Comparison of ENCODE assay signal across 28 cellular contexts in genomic region chr9:6696178-6696577, GRCh38. TPM values are rescaled to one million over a fixed set of nuclear protein-coding genes. Genes with fewer than 3 reads are reported as not detected.
"Had no signal": no experiment of that assay in that cellular context is flagged by ENCODE, and none has a peak within 500 bp of the region (broad histone marks: within the 10 kb centered on the region; RNA-seq: fewer than 3 reads in every experiment).

No MANE protein-coding gene starts in this region.

- ATAC-seq: activated CD4-positive, CD25-positive, alpha-beta regulatory T cell treated with anti-CD3 and anti-CD28 coated beads, Interleukin-2, amount 50 U/mL, for 24 hours; activated CD8-positive, alpha-beta T cell treated with anti-CD3 and anti-CD28 coated beads for 36 hours; activated T-cell treated with anti-CD3 and anti-CD28 coated beads, Interleukin-2, amount 50 U/mL, for 4 hours; activated T-helper 17 cell treated with anti-CD3 and anti-CD28 coated beads, Interleukin-2, amount 50 U/mL, for 72 hours; body of pancreas; effector memory CD8-positive, alpha-beta T cell; foreskin keratinocyte; gastrocnemius medialis had no signal

- H3K27me3 ChIP-seq: body of pancreas, esophagus muscularis mucosa, foreskin keratinocyte, gastrocnemius medialis had no signal

- H3K27ac ChIP-seq: body of pancreas, esophagus muscularis mucosa, foreskin keratinocyte, gastrocnemius medialis had no signal

- H3K9me3 Mint-ChIP-seq: activated CD8-positive, alpha-beta T cell treated with anti-CD3 and anti-CD28 coated beads for 36 hours; activated T-cell treated with anti-CD3 and anti-CD28 coated beads, Interleukin-2, amount 50 U/mL, for 4 hours; activated T-helper 17 cell treated with anti-CD3 and anti-CD28 coated beads, Interleukin-2, amount 50 U/mL, for 72 hours; effector memory CD8-positive, alpha-beta T cell had no signal

- H3K36me3 Mint-ChIP-seq: activated naive CD8-positive, alpha-beta T cell had no signal

- H3K4me3 Mint-ChIP-seq: activated CD8-positive, alpha-beta T cell treated with anti-CD3 and anti-CD28 coated beads for 36 hours; activated naive CD8-positive, alpha-beta T cell; activated T-cell treated with anti-CD3 and anti-CD28 coated beads, Interleukin-2, amount 50 U/mL, for 4 hours; activated T-helper 17 cell treated with anti-CD3 and anti-CD28 coated beads, Interleukin-2, amount 50 U/mL, for 72 hours; effector memory CD8-positive, alpha-beta T cell had no signal

- H3K27me3 Mint-ChIP-seq: activated CD8-positive, alpha-beta T cell treated with anti-CD3 and anti-CD28 coated beads for 36 hours; activated naive CD8-positive, alpha-beta T cell; activated T-helper 17 cell treated with anti-CD3 and anti-CD28 coated beads, Interleukin-2, amount 50 U/mL, for 72 hours; effector memory CD8-positive, alpha-beta T cell had no signal

- FAIRE-seq: colon had no signal

- H3K4me1 ChIP-seq: body of pancreas, esophagus muscularis mucosa, foreskin keratinocyte, gastrocnemius medialis had no signal

- H3K9me3 ChIP-seq: body of pancreas, esophagus muscularis mucosa, gastrocnemius medialis had no signal

- H3K27ac Mint-ChIP-seq: activated CD8-positive, alpha-beta T cell treated with anti-CD3 and anti-CD28 coated beads for 36 hours; activated naive CD8-positive, alpha-beta T cell; activated T-helper 17 cell treated with anti-CD3 and anti-CD28 coated beads, Interleukin-2, amount 50 U/mL, for 72 hours; effector memory CD8-positive, alpha-beta T cell had no signal

- H3K36me3 ChIP-seq: esophagus muscularis mucosa, gastrocnemius medialis had no signal

- H3K4me3 ChIP-seq: body of pancreas, esophagus muscularis mucosa, gastrocnemius medialis had no signal

- DNase-seq: activated CD4-positive, alpha-beta T cell treated with anti-CD3 and anti-CD28 coated beads for 48 hours; activated CD4-positive, alpha-beta T cell treated with anti-CD3 and anti-CD28 coated beads, Interleukin-2, amount 50 U/mL, for 1 hour; activated CD4-positive, alpha-beta T cell treated with anti-CD3 and anti-CD28 coated beads, Interleukin-2, amount 50 U/mL, for 48 hours; activated CD8-positive, alpha-beta memory T cell treated with anti-CD3 and anti-CD28 coated beads for 24 hours; activated CD8-positive, alpha-beta T cell treated with anti-CD3 and anti-CD28 coated beads for 36 hours; activated effector memory CD4-positive, alpha-beta T cell treated with Interleukin-2 at 50 U/mL for 16 hours; activated gamma-delta T cell treated with Interleukin-2 at 50 U/mL for 16 hours; activated naive CD4-positive, alpha-beta T cell treated with anti-CD3 and anti-CD28 coated beads, Interleukin-2, amount 50 U/mL, for 16 hours; activated naive CD4-positive, alpha-beta T cell treated with Interleukin-2 at 50 U/mL for 16 hours; activated T-cell treated with anti-CD3 and anti-CD28 coated beads, Interleukin-2, amount 50 U/mL, for 4 hours; amygdala; aorta; body of pancreas; caudate nucleus; cortex of kidney; dermis blood vessel endothelial cell; effector CD4-positive, alpha-beta T cell; effector memory CD8-positive, alpha-beta T cell; erythroblast; foreskin keratinocyte; gastrocnemius medialis; glutamatergic neuron; T-helper 2 cell had no signal

RNA-seq across cellular contexts. Expression of gene GLDC, which starts 50.6 kb away (rescaled TPM):
- total RNA-seq: body of pancreas had no signal
